5 cellular contexts compared by ENCODE assay signal in the genomic region with DNA sequence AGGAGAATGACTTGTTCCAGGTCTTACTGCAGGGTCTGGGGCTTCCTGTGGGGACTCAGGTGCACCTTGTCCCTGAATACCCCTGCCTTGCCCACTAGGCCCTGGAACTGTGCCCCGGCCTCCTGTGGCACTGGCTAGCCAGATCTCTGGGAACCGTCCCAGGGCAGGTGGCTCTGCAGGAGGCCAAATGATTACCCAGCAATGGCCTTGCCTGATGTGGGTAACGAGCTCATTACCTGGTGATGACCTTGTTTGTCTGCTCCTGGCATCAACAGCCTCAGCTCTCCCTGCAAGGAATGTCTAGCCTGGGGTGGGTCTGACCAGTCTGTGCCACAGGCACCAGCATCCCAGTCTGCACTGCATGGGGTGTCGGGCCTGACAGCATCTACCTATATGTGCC. TPM values are rescaled to one million over a fixed set of nuclear protein-coding genes. Genes with fewer than 3 reads are reported as not detected.
"Had no signal": no experiment of that assay in that cellular context is flagged by ENCODE, and none has a peak within 500 bp of the region (broad histone marks: within the 10 kb centered on the region; RNA-seq: fewer than 3 reads in every experiment).

No MANE protein-coding gene starts in this region.

RNA-seq across cellular contexts. Expression of a gene that starts 18.2 kb away (rescaled TPM):
- total RNA-seq: left colon, left ventricle myocardium inferior, mammary epithelial cell, mononuclear cell had no signal
- polyA plus RNA-seq: keratinocyte had no signal
